ENCODE assay signal across 20 cellular contexts in genomic region chr3:52396907-52397591, GRCh38. TPM values are rescaled to one million over a fixed set of nuclear protein-coding genes. Genes with fewer than 3 reads are reported as not detected.
DNase-seq lines count a peak whose midpoint lies in the region; ATAC-seq and TF ChIP-seq lines count a peak whose summit lies in the region.
"Had no signal": no experiment of that assay in that cellular context is flagged by ENCODE, and none has a peak within 500 bp of the region (broad histone marks: within the 10 kb centered on the region; RNA-seq: fewer than 3 reads in every experiment).

No MANE protein-coding gene starts in this region.

- peaks cover 4 to 6% of the 10 kb centered on the region in 2 donors for H3K4me1 Mint-ChIP-seq in immature natural killer cell

- no peak overlapping the region for H3K27ac ChIP-seq in heart right ventricle
- H3K27ac ChIP-seq in aorta (ENCODE audit: low read depth in 1 of 2, low read length in 2 of 2) = no peak overlapping the region

- peaks cover 0 to 8% (median 2%) of the 10 kb centered on the region in 3 donors for H3K27me3 Mint-ChIP-seq in immature natural killer cell (ENCODE audit: low read depth in 3 of 3)

- TF ChIP-seq CTCF in heart right ventricle (IDR thresholded peaks at IDR 0.05) (no peak), mucosa of descending colon (IDR thresholded peaks at IDR 0.05) (no peak)

- no peaks in the 10 kb centered on the region for H3K9me3 ChIP-seq in heart right ventricle
- H3K9me3 ChIP-seq in mucosa of descending colon = no peaks in the 10 kb centered on the region
- no peaks in the 10 kb centered on the region for H3K9me3 ChIP-seq in aorta (ENCODE audit: control insufficient read depth, low read length)
- H3K9me3 ChIP-seq: Caco-2, MG63 had no signal

- H3K36me3 Mint-ChIP-seq in immature natural killer cell = peaks cover 6 to 12% (median 7%) of the 10 kb centered on the region in 3 donors

- no peaks in the 10 kb centered on the region for H3K27me3 ChIP-seq in heart right ventricle
- no peaks in the 10 kb centered on the region for H3K27me3 ChIP-seq in aorta (ENCODE audit: control insufficient read depth in 1 of 2, insufficient read depth in 2 of 2, low read length in 1 of 2)
- H3K27me3 ChIP-seq: MG63 had no signal

- H3K27ac Mint-ChIP-seq in immature natural killer cell = no peak overlapping the region

- H3K9me3 Mint-ChIP-seq in immature natural killer cell = no peaks in the 10 kb centered on the region

- no peak overlapping the region for H3K4me3 Mint-ChIP-seq in immature natural killer cell

- intact Hi-C loops in Right ventricle myocardium superior (cut with DNase I) (no loop called here), heart right ventricle (cut with DNase I) (no loop called here), cardiac septum (cut with DNase I) (no loop called here), mucosa of descending colon (cut with DNase I, micrococcal nuclease) (no loop called here), aorta (cut with DNase I) (no loop called here)

- H3K4me3 ChIP-seq in heart right ventricle (no peak overlapping the region), mucosa of descending colon (no peak overlapping the region), aorta (ENCODE audit: low read length in 2 of 2) (no peak overlapping the region)
- H3K4me3 ChIP-seq: MG63 had no signal

- H3K4me1 ChIP-seq in heart right ventricle (peaks cover 0 to 17% (median 9%) of the 10 kb centered on the region in 9 donors), mucosa of descending colon (ENCODE audit: low read depth) (peaks cover 7% of the 10 kb centered on the region), aorta (ENCODE audit: control insufficient read depth in 1 of 2, insufficient read depth in 2 of 2, low read length in 2 of 2) (no peaks in the 10 kb centered on the region)
- H3K4me1 ChIP-seq: Caco-2 had no signal

- DNase-seq in Right ventricle myocardium superior = peak; percentile 34
- no peak for DNase-seq in heart right ventricle
- DNase-seq in cardiac septum (ENCODE audit: low spot score) = peak; percentile 56
- DNase-seq in mucosa of descending colon = peak in 2 of 3 donors; percentile 3 to 12
- DNase-seq in aorta = peak; percentile 24 to 51
- DNase-seq in SHP77 (lab: John Stamatoyannopoulos, UW) = no peak
- no peak for DNase-seq in immature natural killer cell
- no peak for DNase-seq in stimulated activated CD4-positive, alpha-beta T cell treated with anti-CD3 and anti-CD28 coated beads, Interleukin-4, amount 100 ng/mL, for 24 hours
- DNase-seq: C1 segment of cervical spinal cord, Caco-2, EL, H7, IMR-90, Karpas-422, MG63, NCI-H1092, NCI-H2081 treated with DMSO at 0.1 percent for 48 hours, NCI-H226, NCI-H524 treated with DMSO at 0.1 percent for 48 hours had no signal

- WGBS in heart right ventricle, 2 donors = 89 to 92% methylated on average over 10 of the region's 10 CpGs
- WGBS in aorta, 2 donors = 86 to 89% methylated on average over 9 to 10 of the region's 10 CpGs

- peaks cover 0 to 76% (median 25%) of the 10 kb centered on the region in 9 donors for H3K36me3 ChIP-seq in heart right ventricle
- peaks cover 5% of the 10 kb centered on the region for H3K36me3 ChIP-seq in mucosa of descending colon (ENCODE audit: low read depth)
- H3K36me3 ChIP-seq in aorta (ENCODE audit: control insufficient read depth in 1 of 2, insufficient read depth in 2 of 2, low read length in 1 of 2) = no peaks in the 10 kb centered on the region
- H3K36me3 ChIP-seq: MG63 had no signal

- ATAC-seq in Right ventricle myocardium superior (ENCODE audit: poor library complexity) (no peak), heart right ventricle (no peak), mucosa of descending colon (no peak), aorta (ENCODE audit: low FRiP score) (no peak)

RNA-seq across cellular contexts. Expression of gene BAP1, which starts 12.8 kb away (rescaled TPM):
- total RNA-seq in Right ventricle myocardium superior (46.2 TPM), heart right ventricle (10 to 100 TPM; 37.1 to 58.2 (median 46.1) TPM), cardiac septum (53.0 TPM), mucosa of descending colon (10 to 100 TPM; 69.3 to 87.0 (median 84.1) TPM), aorta (10 to 100 TPM; 62.7 to 74.4 TPM)
- polyA plus RNA-seq in heart right ventricle (10 to 100 TPM; 50.6 to 51.6 TPM), aorta (10 to 100 TPM; 29.4 to 99.6 TPM), immature natural killer cell (10 to 100 TPM in 2 of 3 donors, 1 to 10 TPM in 1; 6.4 to 30.9 (median 13.4) TPM)

RNA-seq across cellular contexts. Expression of gene PHF7, which starts 13.4 kb away (rescaled TPM):
- 16.8 TPM for total RNA-seq in Right ventricle myocardium superior
- total RNA-seq in heart right ventricle = 10 to 100 TPM; 11.5 to 26.3 (median 22.4) TPM
- polyA plus RNA-seq in heart right ventricle = 1 to 10 TPM; 1.9 to 6.0 TPM
- 17.5 TPM for total RNA-seq in cardiac septum
- total RNA-seq in mucosa of descending colon = 10 to 100 TPM; 13.9 to 24.7 (median 17.6) TPM
- total RNA-seq in aorta = 1 to 10 TPM; 7.7 to 8.0 TPM
- polyA plus RNA-seq in aorta = 1 to 10 TPM; 7.1 to 8.5 TPM
- 1 to 10 TPM; 4.2 to 9.4 (median 6.8) TPM for polyA plus RNA-seq in immature natural killer cell

RNA-seq across cellular contexts. Expression of gene SEMA3G, which starts 47.9 kb away (rescaled TPM):
- total RNA-seq in Right ventricle myocardium superior (10.4 TPM), heart right ventricle (10 to 100 TPM in 9 of 10 donors, 1 to 10 TPM in 1; 8.3 to 17.8 (median 16.2) TPM), cardiac septum (15.3 TPM), mucosa of descending colon (10 to 100 TPM in 1 of 3 donors, 1 to 10 TPM in 2; 2.7 to 10.2 (median 3.1) TPM), aorta (10 to 100 TPM; 12.5 to 23.8 TPM)
- polyA plus RNA-seq in heart right ventricle (10 to 100 TPM; 12.1 to 13.1 TPM), aorta (under 1 TPM in 1 of 2 donors, not detected in 1; 0.26 TPM), immature natural killer cell (not detected)
- total RNA-seq: A673, IMR-90 had no signal

RNA-seq across cellular contexts. Expression of gene TNNC1, which starts 56.8 kb away (rescaled TPM):
- total RNA-seq in Right ventricle myocardium superior (7,948 TPM), heart right ventricle (1,000 to 10,000 TPM; 6,035 to 9,296 (median 8,226) TPM), cardiac septum (8,054 TPM), mucosa of descending colon (1 to 10 TPM in 2 of 3 donors, under 1 TPM in 1; 0.60 to 6.3 (median 2.5) TPM), aorta (1 to 10 TPM; 2.6 to 4.7 TPM)
- polyA plus RNA-seq in heart right ventricle (over 10,000 TPM in 1 of 2 donors, 1,000 to 10,000 TPM in 1; 9,937 to 18,066 TPM), aorta (10 to 100 TPM in 1 of 2 donors, 1 to 10 TPM in 1; 3.0 to 20.7 TPM), immature natural killer cell (not detected)
- total RNA-seq: A673 had no signal

RNA-seq across cellular contexts. Expression of gene NISCH, which starts 58.4 kb away (rescaled TPM):
- total RNA-seq in Right ventricle myocardium superior = 46.0 TPM
- total RNA-seq in heart right ventricle = 10 to 100 TPM; 35.3 to 56.3 (median 41.9) TPM
- 10 to 100 TPM; 24.0 to 53.6 TPM for polyA plus RNA-seq in heart right ventricle
- total RNA-seq in cardiac septum = 59.1 TPM
- total RNA-seq in mucosa of descending colon = 10 to 100 TPM; 57.6 to 91.0 (median 72.1) TPM
- 100 to 1,000 TPM in 1 of 2 donors, 10 to 100 TPM in 1; 80.9 to 157 TPM for total RNA-seq in aorta
- 100 to 1,000 TPM in 1 of 2 donors, 10 to 100 TPM in 1; 13.3 to 122 TPM for polyA plus RNA-seq in aorta
- polyA plus RNA-seq in immature natural killer cell = 10 to 100 TPM; 11.3 to 25.9 (median 12.3) TPM

Comparison
In these comparisons a context has a peak if more than half of its experiments do, and no peak if none do; other contexts are left out.
1. DNase-seq: peak in Right ventricle myocardium superior (single experiment), cardiac septum (single experiment), mucosa of descending colon (2 of 3) and aorta (2 of 2); none in heart right ventricle (0 of 2), SHP77 (0 of 2), immature natural killer cell (0 of 3) and stimulated activated CD4-positive, alpha-beta T cell treated with anti-CD3 and anti-CD28 coated beads, Interleukin-4, amount 100 ng/mL, for 24 hours (single experiment).